ENCODE assay signal across 8 cellular contexts in the genomic region with DNA sequence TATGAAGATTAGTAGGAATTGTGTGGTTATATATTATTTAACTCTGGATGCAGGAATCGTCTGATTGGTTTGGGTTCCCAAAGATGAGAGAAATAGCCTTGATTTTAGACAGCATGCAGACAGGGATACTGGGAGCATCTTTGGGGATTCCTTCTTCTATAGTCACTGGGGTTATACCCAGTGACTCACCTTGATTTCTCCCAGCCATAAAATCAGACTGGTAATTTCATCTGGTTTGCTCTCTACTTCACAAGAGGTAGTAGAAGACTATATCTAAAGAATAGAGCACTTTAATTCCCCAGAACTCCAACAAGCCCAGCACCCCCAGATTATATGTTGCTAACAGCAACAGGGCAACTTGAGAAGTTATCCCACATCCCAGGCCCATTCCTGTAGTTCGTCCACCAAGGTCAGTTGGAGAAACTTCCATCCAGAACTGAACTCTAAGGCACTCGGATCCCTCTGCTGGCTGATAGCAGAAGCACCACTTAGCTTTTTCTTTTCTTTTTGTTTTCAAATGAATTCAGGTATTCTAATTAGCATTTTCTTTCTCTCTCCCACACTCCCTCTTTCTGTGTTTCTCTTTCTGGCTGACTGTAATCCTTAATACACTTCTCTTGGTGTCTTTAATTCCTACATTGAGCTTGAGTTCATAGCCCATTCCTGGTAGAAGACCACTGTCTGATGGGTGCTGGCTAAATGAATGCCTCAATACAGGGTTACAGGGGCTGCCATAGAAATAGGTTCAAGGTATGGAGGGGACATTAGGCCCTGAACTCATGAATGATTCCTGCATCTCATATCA. TPM values are rescaled to one million over a fixed set of nuclear protein-coding genes. Genes with fewer than 3 reads are reported as not detected.
DNase-seq lines count a peak whose midpoint lies in the region; ATAC-seq and TF ChIP-seq lines count a peak whose summit lies in the region.

No MANE protein-coding gene starts in this region.

- peak; percentile 60 for DNase-seq in ACHN
- DNase-seq in GDM1 (lab: John Stamatoyannopoulos, UW) = peak; percentile 6
- DNase-seq in HS-5 (ENCODE audit: low read depth) = peak; percentile 56
- peak; percentile 40 for DNase-seq in amniotic stem cell (lab: John Stamatoyannopoulos, UW)
- DNase-seq in right cardiac atrium = peak in 1 of 3 donors; percentile 30
- DNase-seq in stimulated activated CD8-positive, alpha-beta memory T cell treated with anti-CD3 and anti-CD28 coated beads, Interleukin-4, amount 100 ng/mL, for 48 hours = peak; percentile 51

- no peak overlapping the region for H3K4me3 ChIP-seq in OCI-LY1 (ENCODE audit: low read depth, low read length, poor library complexity, severe bottlenecking)
- no peak overlapping the region for H3K4me3 ChIP-seq in right cardiac atrium (ENCODE audit: low read length)

- no peak overlapping the region for H3K9ac ChIP-seq in OCI-LY1 (ENCODE audit: low read length)

- intact Hi-C loops in right cardiac atrium (cut with DNase I) = loop anchor here (2.0 to 10.0 kb wide), 4 partner anchors 37 to 113 kb away; a partner anchor contains a TSS

- 34% methylated on average over 3 of the region's 3 CpGs for WGBS in right cardiac atrium

- in situ Hi-C loops in ACHN (cut with HindIII; ENCODE audit: low pct_ligation_motif_present, low pct_unique_long_range_greater_than_20kb, low sequenced_read_pairs) = loop anchor here (25.0 kb wide), 2 partner anchors 112 to 263 kb away; a partner anchor contains a TSS

- H3K9me2 ChIP-seq in OCI-LY1 (ENCODE audit: low read depth, low read length) = no peaks in the 10 kb centered on the region

- H3K79me2 ChIP-seq in OCI-LY1 (ENCODE audit: insufficient read depth, low read length) = no peaks in the 10 kb centered on the region

- H3K27me3 ChIP-seq in OCI-LY1 (ENCODE audit: insufficient read depth, low read length) (no peaks in the 10 kb centered on the region), right cardiac atrium (ENCODE audit: control insufficient read depth, insufficient read depth) (no peaks in the 10 kb centered on the region)

- no peak overlapping the region for H2AFZ ChIP-seq in OCI-LY1 (ENCODE audit: low read length)

- TF ChIP-seq CTCF in OCI-LY1 (IDR thresholded peaks at IDR 0.05; ENCODE audit: low read length) = peak; percentile 92

- H3F3A ChIP-seq in OCI-LY1 (ENCODE audit: insufficient read depth, low read length) = no peaks in the 10 kb centered on the region

- ATAC-seq in right cardiac atrium (peak; percentile 63 to 68), GM21447 (IDR thresholded peaks at IDR 0.05; ENCODE audit: unreplicated experiment) (no peak)

- no peak overlapping the region for H3K27ac ChIP-seq in OCI-LY1 (ENCODE audit: low read depth, low read length, poor library complexity, severe bottlenecking)
- no peak overlapping the region for H3K27ac ChIP-seq in right cardiac atrium (ENCODE audit: low read length)

- no peaks in the 10 kb centered on the region for H3K9me3 ChIP-seq in OCI-LY1 (ENCODE audit: low read length)
- no peaks in the 10 kb centered on the region for H3K9me3 ChIP-seq in right cardiac atrium (ENCODE audit: control insufficient read depth, low read length)

- H3K4me2 ChIP-seq in OCI-LY1 (ENCODE audit: low read length) = no peak overlapping the region

- H4K20me1 ChIP-seq in OCI-LY1 (ENCODE audit: insufficient read depth, low read length) = no peaks in the 10 kb centered on the region

- H3K4me1 ChIP-seq in OCI-LY1 (ENCODE audit: insufficient read depth, low read length, severe bottlenecking) = peaks cover 25% of the 10 kb centered on the region
- H3K4me1 ChIP-seq in right cardiac atrium (ENCODE audit: control insufficient read depth, insufficient read depth, low read length) = no peaks in the 10 kb centered on the region

- H3K36me3 ChIP-seq in OCI-LY1 (ENCODE audit: insufficient read depth, low read length) = peaks cover 16% of the 10 kb centered on the region; the same call in 1 of the 2 replicates

RNA-seq across cellular contexts. Expression of a gene that starts 20.4 kb away (rescaled TPM):
- 10 to 100 TPM in 3 of 4 donors, 1 to 10 TPM in 1; 9.0 to 10.5 (median 10.0) TPM for total RNA-seq in right cardiac atrium
- polyA plus RNA-seq in right cardiac atrium = 4.9 TPM

RNA-seq across cellular contexts. Expression of a gene that starts 37.8 kb away (rescaled TPM):
- total RNA-seq in right cardiac atrium = 1 to 10 TPM; 4.5 to 6.2 (median 5.4) TPM
- polyA plus RNA-seq in right cardiac atrium = 3.0 TPM
